In the genomic region with DNA sequence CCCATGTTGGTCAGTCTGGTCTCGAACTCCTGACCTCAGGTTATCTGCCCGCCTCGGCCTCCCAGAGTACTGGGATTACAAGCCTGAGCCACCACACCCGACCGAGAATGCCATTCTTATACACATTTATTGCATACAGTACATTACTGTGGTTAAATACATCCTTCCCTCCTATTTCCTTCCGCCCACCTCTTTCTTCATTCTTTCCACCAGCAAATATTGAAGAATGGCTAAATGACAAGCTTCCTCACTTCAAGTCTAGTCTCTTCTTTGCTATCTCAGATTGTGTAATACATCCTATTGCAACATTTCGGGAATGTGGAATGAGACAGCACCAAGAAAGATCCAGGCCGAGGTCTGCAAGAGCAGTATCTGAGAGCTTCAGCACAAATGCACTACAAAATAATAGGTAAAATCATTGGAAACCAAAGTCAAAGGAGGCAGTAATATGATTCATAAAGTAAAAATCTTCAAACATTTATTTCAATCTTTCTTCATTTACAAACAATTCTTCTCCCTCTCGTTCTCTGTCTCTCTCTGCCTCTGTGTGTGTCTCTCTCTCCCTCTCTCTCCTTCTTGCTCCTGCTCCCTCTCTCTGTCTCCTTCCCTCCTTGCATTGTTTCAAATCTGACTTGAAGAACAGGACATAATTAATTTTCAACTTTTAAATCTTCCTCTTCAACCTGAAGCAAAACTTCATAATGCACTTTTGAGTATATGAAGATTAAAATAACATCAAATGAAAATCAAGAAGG, we compare ENCODE assay signal across 8 cellular contexts.
DNase-seq lines count a peak whose midpoint lies in the region; ATAC-seq lines count a peak whose summit lies in the region.

No MANE protein-coding gene starts in this region.

- peak; percentile 41 for DNase-seq in stimulated activated CD4-positive, alpha-beta T cell treated with anti-CD3 and anti-CD28 coated beads, Interleukin-15, amount 100 ng/mL, for 24 hours
- DNase-seq in stimulated activated CD4-positive, alpha-beta T cell treated with anti-CD3 and anti-CD28 coated beads, Interleukin-1b, Interleukin-23, amount 100 ng/mL, for 48 hours: no peak
- peak; percentile 85 for DNase-seq in amniotic stem cell (lab: John Stamatoyannopoulos, UW)
- DNase-seq in left lobe of liver (ENCODE audit: low spot score): no peak
- DNase-seq in COLO668 (lab: John Stamatoyannopoulos, UW; ENCODE audit: unreplicated experiment): no peak
- no peak for DNase-seq in NCI-H748 treated with DMSO at 0.1 percent for 48 hours (lab: John Stamatoyannopoulos, UW)
- no peak for DNase-seq in HT-29 (ENCODE audit: low spot score)

- ATAC-seq in left lobe of liver: peak; percentile 89
- ATAC-seq in GM21737 (IDR thresholded peaks at IDR 0.05; ENCODE audit: unreplicated experiment): no peak

Comparison
In these comparisons a context has a peak if more than half of its experiments do, and no peak if none do; other contexts are left out.
1. DNase-seq: peak in stimulated activated CD4-positive, alpha-beta T cell treated with anti-CD3 and anti-CD28 coated beads, Interleukin-15, amount 100 ng/mL, for 24 hours (single experiment) and amniotic stem cell (single experiment); none in stimulated activated CD4-positive, alpha-beta T cell treated with anti-CD3 and anti-CD28 coated beads, Interleukin-1b, Interleukin-23, amount 100 ng/mL, for 48 hours (single experiment), left lobe of liver (single experiment), COLO668 (single experiment), NCI-H748 treated with DMSO at 0.1 percent for 48 hours (single experiment) and HT-29 (single experiment).